ENCODE assay signal across 16 cellular contexts in the genomic region with DNA sequence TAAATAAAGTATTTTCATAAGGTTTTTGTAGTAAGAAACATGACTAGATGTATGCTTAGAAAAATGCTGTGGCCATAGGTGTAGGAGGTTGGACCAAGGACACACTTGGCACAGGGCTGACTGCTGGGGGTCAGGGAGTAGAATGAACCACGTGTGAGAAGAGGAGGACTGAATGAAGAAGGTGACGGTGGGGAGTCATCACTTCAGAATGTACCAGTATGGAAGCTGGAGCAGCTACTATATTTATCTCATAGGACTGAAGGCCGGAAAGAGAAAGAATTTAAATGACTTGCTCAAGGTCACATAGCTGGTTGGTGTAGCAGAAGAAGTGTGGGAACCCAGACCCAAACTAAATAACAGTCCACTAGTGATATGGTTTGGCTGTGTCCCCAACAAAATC.
DNase-seq lines count a peak whose midpoint lies in the region; FAIRE-seq and TF ChIP-seq lines count a peak whose summit lies in the region.
"Had no signal": no experiment of that assay in that cellular context is flagged by ENCODE, and none has a peak within 500 bp of the region (broad histone marks: within the 10 kb centered on the region; RNA-seq: fewer than 3 reads in every experiment).

No MANE protein-coding gene starts in this region.

- H3K9me3 Mint-ChIP-seq in HFFc6 (no peaks in the 10 kb centered on the region), Calu3 (ENCODE audit: low read depth, unreplicated experiment) (no peaks in the 10 kb centered on the region)
- H3K9me3 Mint-ChIP-seq: CD4-positive, alpha-beta memory T cell had no signal

- H3K4me1 Mint-ChIP-seq in HFFc6 (ENCODE audit: low read depth): peaks cover 31% of the 10 kb centered on the region
- no peaks in the 10 kb centered on the region for H3K4me1 Mint-ChIP-seq in Calu3 (ENCODE audit: low read depth, unreplicated experiment)
- H3K4me1 Mint-ChIP-seq: CD4-positive, alpha-beta memory T cell had no signal

- FAIRE-seq in kidney (lab: Jason Lieb, UNC): no peak
- FAIRE-seq: D721Med, HTR-8/SVneo had no signal

- TF ChIP-seq POLR2A in vagina (IDR thresholded peaks at IDR 0.05): no peak

- H3K36me3 Mint-ChIP-seq in HFFc6 (ENCODE audit: low read depth) (no peaks in the 10 kb centered on the region), Calu3 (ENCODE audit: insufficient read depth, unreplicated experiment) (no peaks in the 10 kb centered on the region)
- H3K36me3 Mint-ChIP-seq: CD4-positive, alpha-beta memory T cell had no signal

- TF ChIP-seq CTCF in HFFc6 (IDR thresholded peaks at IDR 0.05): no peak
- TF ChIP-seq CTCF in astrocyte of the spinal cord (IDR thresholded peaks at IDR 0.05; ENCODE audit: low read depth, low read length): no peak
- no peak for TF ChIP-seq CTCF in vagina (IDR thresholded peaks at IDR 0.05)
- TF ChIP-seq CTCF in kidney (IDR thresholded peaks at IDR 0.05; ENCODE audit: borderline replicate concordance, extremely low read depth, insufficient read depth): no peak
- no peak for TF ChIP-seq CTCF in Calu3 (IDR thresholded peaks at IDR 0.05; ENCODE audit: unreplicated experiment)

- H3K27ac ChIP-seq in vagina (no peak overlapping the region), kidney (ENCODE audit: low read depth in 2 of 2, low read length in 2 of 2) (no peak overlapping the region)

- no peak overlapping the region for H3K4me3 ChIP-seq in astrocyte of the spinal cord (ENCODE audit: low read depth, low read length)
- no peak overlapping the region for H3K4me3 ChIP-seq in vagina
- no peak overlapping the region for H3K4me3 ChIP-seq in kidney (ENCODE audit: low read length in 2 of 2)

- H3K27ac Mint-ChIP-seq in HFFc6 (no peak overlapping the region), Calu3 (ENCODE audit: unreplicated experiment) (no peak overlapping the region)

- in situ Hi-C loops in astrocyte of the spinal cord (cut with HindIII; ENCODE audit: low sequenced_read_pairs): no loop called here

- H3K4me3 Mint-ChIP-seq in HFFc6: no peak overlapping the region
- H3K4me3 Mint-ChIP-seq in Calu3 (ENCODE audit: low read depth, unreplicated experiment): no peak overlapping the region
- H3K4me3 Mint-ChIP-seq: CD4-positive, alpha-beta memory T cell had no signal

- H3K9ac ChIP-seq in kidney (ENCODE audit: low read length in 2 of 2): no peak overlapping the region

- BruUV-seq in Calu3 (replicated peaks; lab: Mats Ljungman, UMichigan): no TSS peak

- CTCF ChIA-PET in Calu3 (lab: Charles Lee): no interaction called here

- no peaks in the 10 kb centered on the region for H3K27me3 ChIP-seq in vagina
- H3K27me3 ChIP-seq: BE2C had no signal

- intact Hi-C loops in vagina (cut with DNase I) (no loop called here), kidney (cut with DNase I) (no loop called here), Calu3 (cut with micrococcal nuclease; ENCODE audit: unreplicated experiment) (no loop called here)

- no peaks in the 10 kb centered on the region for H3K4me1 ChIP-seq in vagina
- peaks cover 0 to 8% of the 10 kb centered on the region in 2 donors for H3K4me1 ChIP-seq in kidney (ENCODE audit: control insufficient read depth in 1 of 2, insufficient read depth in 1 of 2, low read depth in 1 of 2, low read length in 2 of 2)
- H3K4me1 ChIP-seq: BE2C had no signal

- H3K27me3 Mint-ChIP-seq in HFFc6 (ENCODE audit: insufficient read depth) (peaks cover 2% of the 10 kb centered on the region; the same call in 1 of the 2 replicates), Calu3 (ENCODE audit: unreplicated experiment) (peaks cover 9% of the 10 kb centered on the region)

- DNase-seq in HFFc6: peak; percentile 27
- DNase-seq in astrocyte of the spinal cord (ENCODE audit: low read depth, low spot score): peak; percentile 34
- peak; percentile 71 for DNase-seq in iris pigment epithelial cell (ENCODE audit: low read depth)
- no peak for DNase-seq in vagina (ENCODE audit: extremely low spot score in 2 of 2)
- DNase-seq in kidney: no peak
- DNase-seq in GM03348 (ENCODE audit: low spot score): no peak
- DNase-seq in Calu3: no peak
- DNase-seq: BE2C; CD4-positive, alpha-beta memory T cell; DMS79 treated with DMSO at 0.1 percent for 48 hours; NCI-H1417 treated with DMSO at 0.1 percent for 48 hours; NCI-H1930; NCI-H69; SHP77 treated with DMSO at 0.1 percent for 48 hours had no signal

- no peaks in the 10 kb centered on the region for H3K9me3 ChIP-seq in vagina
- H3K9me3 ChIP-seq in kidney (ENCODE audit: control insufficient read depth in 1 of 2, low read length in 2 of 2): no peaks in the 10 kb centered on the region
- H3K9me3 ChIP-seq: BE2C had no signal

- H3K36me3 ChIP-seq in vagina (no peaks in the 10 kb centered on the region), kidney (ENCODE audit: control insufficient read depth in 1 of 2, insufficient read depth in 2 of 2, low read length in 2 of 2) (no peaks in the 10 kb centered on the region)
- H3K36me3 ChIP-seq: BE2C had no signal

Comparison
In these comparisons a context has a peak if more than half of its experiments do, and no peak if none do; other contexts are left out.
1. DNase-seq: peak in HFFc6 (single experiment), astrocyte of the spinal cord (single experiment) and iris pigment epithelial cell (single experiment); none in vagina (0 of 2), kidney (single experiment), GM03348 (single experiment) and Calu3 (single experiment).